26 cellular contexts compared by ENCODE assay signal in the genomic region with DNA sequence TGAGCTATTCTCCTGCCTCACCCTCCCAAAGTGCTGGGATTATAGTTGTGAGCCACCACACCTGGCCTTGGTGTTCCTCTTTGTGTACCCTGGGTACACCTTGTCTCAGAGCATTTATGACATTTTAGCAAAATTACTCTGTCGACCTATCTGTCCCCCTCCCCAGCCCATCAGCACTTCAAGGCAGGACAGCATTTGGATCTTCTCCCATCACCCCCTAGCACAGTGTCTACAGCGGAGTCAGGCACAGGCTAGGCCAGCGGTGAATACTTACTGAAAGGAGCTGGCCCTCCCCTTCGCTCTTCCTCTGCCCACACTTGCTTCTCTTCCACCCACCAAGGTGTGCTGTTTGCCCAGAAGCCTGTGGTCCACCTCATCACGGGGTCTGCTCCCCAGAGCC. TPM values are rescaled to one million over a fixed set of nuclear protein-coding genes. Genes with fewer than 3 reads are reported as not detected.
DNase-seq lines count a peak whose midpoint lies in the region; FAIRE-seq and TF ChIP-seq lines count a peak whose summit lies in the region.
"Had no signal": no experiment of that assay in that cellular context is flagged by ENCODE, and none has a peak within 500 bp of the region (broad histone marks: within the 10 kb centered on the region; RNA-seq: fewer than 3 reads in every experiment).

No MANE protein-coding gene starts in this region.

- no peak overlapping the region for H3K4me3 ChIP-seq in small intestine (ENCODE audit: low read depth in 1 of 2, low read length in 2 of 2)
- H3K4me3 ChIP-seq: BLaER1, GM23338, HAP-1 had no signal

- DNase-seq in activated CD4-positive, alpha-beta T cell treated with anti-CD3 and anti-CD28 coated beads, Interleukin-2, amount 10 ng/mL, durations not matched to agents 7 days and 5 days = no peak
- no peak for DNase-seq in activated CD4-positive, alpha-beta T cell treated with anti-CD3 and anti-CD28 coated beads, Interleukin-2, amount 50 U/mL, for 48 hours
- DNase-seq in nephron progenitor cell = no peak
- DNase-seq in small intestine = no peak
- DNase-seq in UCSD-AML1 (lab: John Stamatoyannopoulos, UW; ENCODE audit: unreplicated experiment) = no peak
- no peak for DNase-seq in NOMO-1 (lab: John Stamatoyannopoulos, UW; ENCODE audit: unreplicated experiment in 2 of 2)
- DNase-seq: CD4-positive, alpha-beta T cell; HFFc6; KBM-7; MV-4-11; NCI-H1105; NCI-H146; NCI-H1930; NCI-H2107; NCI-H446 treated with DMSO at 0.1 percent for 48 hours; NCI-H526; RPMI8226; SHP77 had no signal

- CTCF ChIA-PET in activated CD4-positive, alpha-beta T cell treated with anti-CD3 and anti-CD28 coated beads, Interleukin-2, amount 10 ng/mL, durations not matched to agents 7 days and 5 days (lab: Charles Lee) = interaction anchor here (1.0 to 1.3 kb wide), 3 partner anchors 11 to 175 kb away, joined by 3 read pairs; no protein-coding TSS in a partner anchor

- TF ChIP-seq CTCF in C4-2B (conservative IDR thresholded peaks at IDR 0.05) (no peak), nephron progenitor cell (IDR thresholded peaks at IDR 0.05) (no peak)

- H3K9me3 ChIP-seq in small intestine (ENCODE audit: control insufficient read depth, low read depth) = no peaks in the 10 kb centered on the region
- H3K9me3 ChIP-seq: BLaER1, HAP-1 had no signal

- H3K4me3 Mint-ChIP-seq in activated CD4-positive, alpha-beta T cell treated with anti-CD3 and anti-CD28 coated beads, Interleukin-2, amount 10 ng/mL, durations not matched to agents 7 days and 5 days = no peak overlapping the region
- H3K4me3 Mint-ChIP-seq in activated naive CD8-positive, alpha-beta T cell = no peak overlapping the region
- peak overlapping the region; percentile 45 for H3K4me3 Mint-ChIP-seq in nephron progenitor cell
- H3K4me3 Mint-ChIP-seq: CD4-positive, alpha-beta T cell; GM23338; HFFc6 had no signal

- peak overlapping the region; percentile 19 for H3K27ac Mint-ChIP-seq in activated CD4-positive, alpha-beta T cell treated with anti-CD3 and anti-CD28 coated beads, Interleukin-2, amount 10 ng/mL, durations not matched to agents 7 days and 5 days
- peak overlapping the region; percentile 46 for H3K27ac Mint-ChIP-seq in activated naive CD8-positive, alpha-beta T cell
- peak overlapping the region; percentile 51 for H3K27ac Mint-ChIP-seq in nephron progenitor cell
- H3K27ac Mint-ChIP-seq: CD4-positive, alpha-beta T cell; GM23338; HFFc6 had no signal

- H3K4me1 ChIP-seq in small intestine (ENCODE audit: control insufficient read depth in 2 of 2, insufficient read depth in 1 of 2, low read depth in 1 of 2, low read length in 1 of 2) = peaks cover 6 to 7% of the 10 kb centered on the region in 2 donors
- H3K4me1 ChIP-seq: HAP-1 had no signal

- POLR2A ChIA-PET in activated CD4-positive, alpha-beta T cell treated with anti-CD3 and anti-CD28 coated beads, Interleukin-2, amount 10 ng/mL, durations not matched to agents 7 days and 5 days (lab: Charles Lee) = no interaction called here

- H3K4me1 Mint-ChIP-seq in activated CD4-positive, alpha-beta T cell treated with anti-CD3 and anti-CD28 coated beads, Interleukin-2, amount 10 ng/mL, durations not matched to agents 7 days and 5 days = peaks cover 19% of the 10 kb centered on the region
- H3K4me1 Mint-ChIP-seq in activated naive CD8-positive, alpha-beta T cell (ENCODE audit: low read depth) = peaks cover 19% of the 10 kb centered on the region
- peaks cover 46% of the 10 kb centered on the region for H3K4me1 Mint-ChIP-seq in nephron progenitor cell

- no peaks in the 10 kb centered on the region for H3K27me3 Mint-ChIP-seq in activated CD4-positive, alpha-beta T cell treated with anti-CD3 and anti-CD28 coated beads, Interleukin-2, amount 10 ng/mL, durations not matched to agents 7 days and 5 days
- no peaks in the 10 kb centered on the region for H3K27me3 Mint-ChIP-seq in activated naive CD8-positive, alpha-beta T cell
- peaks cover 5% of the 10 kb centered on the region for H3K27me3 Mint-ChIP-seq in nephron progenitor cell (ENCODE audit: low read depth, poor library complexity)
- H3K27me3 Mint-ChIP-seq: CD4-positive, alpha-beta T cell had no signal

- WGBS in small intestine, 3 donors = 89 to 95% (median 93%) methylated on average over 5 of the region's 5 CpGs

- no peaks in the 10 kb centered on the region for H3K9me3 Mint-ChIP-seq in activated CD4-positive, alpha-beta T cell treated with anti-CD3 and anti-CD28 coated beads, Interleukin-2, amount 10 ng/mL, durations not matched to agents 7 days and 5 days
- H3K9me3 Mint-ChIP-seq in activated naive CD8-positive, alpha-beta T cell (ENCODE audit: low read depth) = no peaks in the 10 kb centered on the region
- H3K9me3 Mint-ChIP-seq in nephron progenitor cell = no peaks in the 10 kb centered on the region
- H3K9me3 Mint-ChIP-seq: CD4-positive, alpha-beta T cell; GM23338; HFFc6 had no signal

- H3K36me3 ChIP-seq in small intestine (ENCODE audit: control insufficient read depth in 2 of 2, insufficient read depth in 2 of 2, low read length in 2 of 2) = peaks cover under 1 to 10% of the 10 kb centered on the region in 2 donors

- peaks cover 29% of the 10 kb centered on the region for H3K36me3 Mint-ChIP-seq in activated CD4-positive, alpha-beta T cell treated with anti-CD3 and anti-CD28 coated beads, Interleukin-2, amount 10 ng/mL, durations not matched to agents 7 days and 5 days (ENCODE audit: low read depth)
- no peaks in the 10 kb centered on the region for H3K36me3 Mint-ChIP-seq in activated naive CD8-positive, alpha-beta T cell
- H3K36me3 Mint-ChIP-seq in nephron progenitor cell (ENCODE audit: low read depth) = peaks cover 68% of the 10 kb centered on the region

- no peak for FAIRE-seq in small intestine (lab: Jason Lieb, UNC)
- FAIRE-seq: D721Med, GM18507, HTR-8/SVneo had no signal

- H3K27me3 ChIP-seq in small intestine (ENCODE audit: control insufficient read depth in 2 of 2, insufficient read depth in 2 of 2, low read length in 2 of 2) = no peaks in the 10 kb centered on the region
- H3K27me3 ChIP-seq: BLaER1 had no signal

- H3K27ac ChIP-seq in C4-2B (peak overlapping the region; percentile 0), small intestine (ENCODE audit: low read depth in 1 of 2, low read length in 1 of 2) (no peak overlapping the region)
- H3K27ac ChIP-seq: BLaER1 had no signal

RNA-seq across cellular contexts. Expression of a gene that starts 20.4 kb away (rescaled TPM):
- 100 to 1,000 TPM; 126 to 134 TPM for total RNA-seq in activated CD4-positive, alpha-beta T cell treated with anti-CD3 and anti-CD28 coated beads, Interleukin-2, amount 10 ng/mL, durations not matched to agents 7 days and 5 days
- 10 to 100 TPM; 47.8 to 84.5 (median 73.2) TPM for polyA plus RNA-seq in small intestine

RNA-seq across cellular contexts. Expression of a gene that starts 54.3 kb away (rescaled TPM):
- 10 to 100 TPM; 28.3 to 29.0 TPM for total RNA-seq in activated CD4-positive, alpha-beta T cell treated with anti-CD3 and anti-CD28 coated beads, Interleukin-2, amount 10 ng/mL, durations not matched to agents 7 days and 5 days
- 1 to 10 TPM; 4.0 to 5.4 (median 5.4) TPM for polyA plus RNA-seq in small intestine
